In the genomic region with DNA sequence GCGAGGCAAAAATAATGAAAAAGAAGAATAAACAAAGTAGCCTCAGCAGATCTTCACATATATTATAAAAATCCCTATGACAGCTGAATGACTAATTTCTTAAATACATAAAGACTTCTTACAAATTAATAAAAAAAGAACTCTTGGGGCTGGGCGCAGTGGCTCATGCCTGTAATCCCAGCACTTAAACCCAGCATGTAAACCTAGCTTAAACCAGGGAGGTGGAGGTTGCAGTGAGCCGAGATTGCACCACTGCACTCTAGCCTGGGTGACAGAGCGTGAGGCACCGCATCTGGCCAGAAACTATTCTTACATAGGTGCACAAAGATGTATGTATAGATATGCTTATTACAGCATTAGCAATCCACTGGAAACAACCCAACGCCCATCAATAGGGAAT, we compare ENCODE assay signal across 25 cellular contexts. TPM values are rescaled to one million over a fixed set of nuclear protein-coding genes. Genes with fewer than 3 reads are reported as not detected.
A peak's percentile ranks its signal among the peaks of the same experiment; 100 is the strongest.
DNase-seq lines count a peak whose midpoint lies in the region; ATAC-seq, FAIRE-seq and TF ChIP-seq lines count a peak whose summit lies in the region.
"Had no signal": no experiment of that assay in that cellular context is flagged by ENCODE, and none has a peak within 500 bp of the region (broad histone marks: within the 10 kb centered on the region; RNA-seq: fewer than 3 reads in every experiment).

No MANE protein-coding gene starts in this region.

- DNase-seq in A549 (ENCODE audit: low read depth in 1 of 2, low spot score in 1 of 2), result no peak
- peak; percentile 68 for DNase-seq in PC-3
- DNase-seq in chondrocyte (ENCODE audit: low spot score), result peak; percentile 9
- peak; percentile 3 for DNase-seq in kidney
- no peak for DNase-seq in OCI-M2 (lab: John Stamatoyannopoulos, UW; ENCODE audit: unreplicated experiment)
- DNase-seq in nucleus accumbens (lab: John Stamatoyannopoulos, UW), result no peak
- DNase-seq: ACHN; AML-193; BE2C; Caco-2; CD4-positive, CD25-positive, alpha-beta regulatory T cell; CD8-positive, alpha-beta T cell; DMS153; DND-41; H9 had no signal

- FAIRE-seq in A549 (lab: Jason Lieb, UNC) (no peak), kidney (lab: Jason Lieb, UNC) (no peak)
- FAIRE-seq: A204.1, G401.6, GM12892, GM19239 had no signal

- H2AFZ ChIP-seq in PC-3 (ENCODE audit: low read length), result no peak overlapping the region
- H2AFZ ChIP-seq: GM23338 had no signal

- ATAC-seq in A549, result no peak
- ATAC-seq in PC-3, result peak; percentile 92
- no peak for ATAC-seq in GM21737 (IDR thresholded peaks at IDR 0.05; ENCODE audit: unreplicated experiment)
- ATAC-seq: CD8-positive, alpha-beta T cell; GM23338; HCT116 had no signal

- intact Hi-C loops in PC-3 (cut with micrococcal nuclease), result no loop called here
- intact Hi-C loops in kidney (cut with DNase I), result loop anchor here (10.0 kb wide), 2 partner anchors 146 to 326 kb away; no protein-coding TSS in a partner anchor

- no peaks in the 10 kb centered on the region for H3F3A ChIP-seq in PC-3 (ENCODE audit: low read length, unreplicated experiment)

- H3K36me3 ChIP-seq in PC-3 (ENCODE audit: low read depth, low read length) (no peaks in the 10 kb centered on the region), kidney (ENCODE audit: control insufficient read depth in 1 of 2, insufficient read depth in 2 of 2, low read length in 2 of 2) (no peaks in the 10 kb centered on the region)
- H3K36me3 ChIP-seq: BE2C had no signal

- H3K9ac ChIP-seq in PC-3 (ENCODE audit: low read length), result 0 out of 2 replicates have a peak overlapping the region, but pooled peaks have one; percentile 31
- no peak overlapping the region for H3K9ac ChIP-seq in kidney (ENCODE audit: low read length in 2 of 2)

- no peak overlapping the region for H3K4me3 ChIP-seq in A549
- H3K4me3 ChIP-seq in PC-3 (ENCODE audit: low read length), result peak overlapping the region; percentile 32; the same call in 1 of the 2 replicates
- no peak overlapping the region for H3K4me3 ChIP-seq in kidney (ENCODE audit: low read length in 2 of 2)
- H3K4me3 ChIP-seq: GM23338 had no signal

- peaks cover 23% of the 10 kb centered on the region for H3K27me3 Mint-ChIP-seq in chondrocyte (ENCODE audit: low read depth)

- H3K9me2 ChIP-seq in PC-3 (replicated peaks; ENCODE audit: low read length), result no peaks in the 10 kb centered on the region

- TF ChIP-seq RAD21 in A549 (conservative IDR thresholded peaks at IDR 0.05 in 1 of 2, IDR thresholded peaks at IDR 0.05 in 1 of 2), result no peak

- no peaks in the 10 kb centered on the region for H3K27me3 ChIP-seq in PC-3 (ENCODE audit: low read length)
- H3K27me3 ChIP-seq: BE2C had no signal

- TF ChIP-seq EP300 in A549 (IDR thresholded peaks at IDR 0.05), result no peak

- CTCF ChIA-PET in A549 (lab: Yijun Ruan, JAX) (interaction anchor here (0.9 to 5.3 kb wide), 6 partner anchors 8 to 325 kb away, joined by 3 to 62 read pairs (median 4); no protein-coding TSS in a partner anchor), PC-3 (lab: Charles Lee) (no interaction called here)

- H3K79me2 ChIP-seq in PC-3 (ENCODE audit: low read length), result no peaks in the 10 kb centered on the region

- no peaks in the 10 kb centered on the region for H3K9me3 ChIP-seq in A549
- H3K9me3 ChIP-seq in PC-3 (ENCODE audit: low read length), result no peaks in the 10 kb centered on the region
- H3K9me3 ChIP-seq in kidney (ENCODE audit: control insufficient read depth in 1 of 2, low read length in 2 of 2), result no peaks in the 10 kb centered on the region
- H3K9me3 ChIP-seq: BE2C, Caco-2 had no signal

- no peak overlapping the region for H3K27ac ChIP-seq in A549
- peak overlapping the region; percentile 70 for H3K27ac ChIP-seq in PC-3 (ENCODE audit: low read length)
- no peak overlapping the region for H3K27ac ChIP-seq in kidney (ENCODE audit: low read depth in 2 of 2, low read length in 2 of 2)
- H3K27ac ChIP-seq: 22Rv1, C4-2B had no signal

- H3K4me2 ChIP-seq in A549, result peak overlapping the region; percentile 27; the same call in 2 of the 3 replicates
- H3K4me2 ChIP-seq in PC-3 (ENCODE audit: low read length), result peak overlapping the region; percentile 81
- H3K4me2 ChIP-seq: GM23338 had no signal

- H3K4me1 ChIP-seq in A549 (peaks cover 10% of the 10 kb centered on the region; the same call in 2 of the 3 replicates), PC-3 (ENCODE audit: insufficient read depth, low read length) (peaks cover 19% of the 10 kb centered on the region), kidney (ENCODE audit: control insufficient read depth in 1 of 2, insufficient read depth in 1 of 2, low read depth in 1 of 2, low read length in 2 of 2) (no peaks in the 10 kb centered on the region)
- H3K4me1 ChIP-seq: BE2C, Caco-2 had no signal

- 32% methylated on average over 6 of the region's 6 CpGs for WGBS in A549 (ENCODE audit: missing lambda C conversion rate)

- H4K20me1 ChIP-seq in PC-3 (ENCODE audit: low read length), result no peaks in the 10 kb centered on the region

- no peak overlapping the region for H3K4me3 Mint-ChIP-seq in chondrocyte (ENCODE audit: unreplicated experiment)
- H3K4me3 Mint-ChIP-seq: CD4-positive, CD25-positive, alpha-beta regulatory T cell; CD8-positive, alpha-beta T cell; GM23338; H9 had no signal

- H3K9me3 Mint-ChIP-seq in chondrocyte (ENCODE audit: low read depth), result no peaks in the 10 kb centered on the region
- H3K9me3 Mint-ChIP-seq: CD4-positive, CD25-positive, alpha-beta regulatory T cell; CD8-positive, alpha-beta T cell; GM23338; H9 had no signal

- BruUV-seq in PC-3 (replicated peaks; lab: Mats Ljungman, UMichigan), result no TSS peak

- TF ChIP-seq CTCF in A549 (IDR thresholded peaks at IDR 0.05) (no peak), PC-3 (conservative IDR thresholded peaks at IDR 0.05; ENCODE audit: low read depth, low read length) (no peak), chondrocyte (IDR thresholded peaks at IDR 0.05) (no peak), kidney (IDR thresholded peaks at IDR 0.05; ENCODE audit: borderline replicate concordance, extremely low read depth, insufficient read depth) (no peak)

- POLR2A ChIA-PET in A549 (lab: Yijun Ruan, JAX) (no interaction called here), PC-3 (lab: Charles Lee; ENCODE audit: unreplicated experiment) (interaction anchor here (0.6 to 0.7 kb wide), 2 partner anchors 250 to 356 kb away, joined by 13 read pairs; no protein-coding TSS in a partner anchor)

- H3K27ac Mint-ChIP-seq in chondrocyte (ENCODE audit: unreplicated experiment), result no peak overlapping the region
- H3K27ac Mint-ChIP-seq: CD4-positive, CD25-positive, alpha-beta regulatory T cell; CD8-positive, alpha-beta T cell; GM23338; H9 had no signal

- TF ChIP-seq POLR2A in A549 (IDR thresholded peaks at IDR 0.05; ENCODE audit: low read length), result no peak

- H3K4me1 Mint-ChIP-seq in chondrocyte (ENCODE audit: low read depth), result peaks cover 2% of the 10 kb centered on the region

- H3K36me3 Mint-ChIP-seq in chondrocyte (ENCODE audit: low read depth), result no peaks in the 10 kb centered on the region
- H3K36me3 Mint-ChIP-seq: CD8-positive, alpha-beta T cell had no signal

RNA-seq across cellular contexts. Expression of a gene that starts 27.7 kb away (rescaled TPM):
- polyA plus RNA-seq in A549 (2011; rRNA removed) (4.1 and 4.2 TPM in 2 replicates), A549 (2017; fragmentation: RNase III; extraction: RNeasy Plus Mini Kit Qiagen cat#74134 plus additional on column Dnase treatment) (2.4 to 3.1 TPM (median 2.6 TPM) in 3 replicates), kidney (ENCODE audit: insufficient read depth, low read depth, low replicate concordance) (3.7 TPM)
- 2.1 and 2.9 TPM in 2 replicates for polyA plus RNA-seq in A549 (2012; cell fraction: cytosol; rRNA removed)
- 1.6 and 2.0 TPM in 2 replicates for polyA plus RNA-seq in A549 (2012; cell fraction: nucleus; rRNA removed)
- polyA minus RNA-seq in A549 (2011; rRNA and poly(A)+ RNA removed), result 1.9 TPM in 2 replicates
- total RNA-seq in PC-3 (2014; rRNA removed) (0.15 TPM in 1 of 2 replicates, not detected in the other), chondrocyte (2.0 to 3.0 TPM (median 2.9 TPM) in 3 replicates), kidney (3.4 TPM)

RNA-seq across cellular contexts. Expression of a gene that starts 27.8 kb away (rescaled TPM):
- polyA plus RNA-seq in A549 (2011; rRNA removed) (49.0 and 50.2 TPM in 2 replicates), A549 (2017; fragmentation: RNase III; extraction: RNeasy Plus Mini Kit Qiagen cat#74134 plus additional on column Dnase treatment) (27.9 to 32.2 TPM (median 31.8 TPM) in 3 replicates), kidney (ENCODE audit: insufficient read depth, low read depth, low replicate concordance) (21.0 TPM)
- 22.9 and 25.0 TPM in 2 replicates for polyA plus RNA-seq in A549 (2012; cell fraction: cytosol; rRNA removed)
- polyA plus RNA-seq in A549 (2012; cell fraction: nucleus; rRNA removed), result 6.4 and 11.0 TPM in 2 replicates
- 11.4 and 14.4 TPM in 2 replicates for polyA minus RNA-seq in A549 (2011; rRNA and poly(A)+ RNA removed)
- total RNA-seq in PC-3 (2014; rRNA removed) (18.8 and 19.1 TPM in 2 replicates), chondrocyte (12.9 to 24.2 TPM (median 14.5 TPM) in 3 replicates), kidney (15.9 TPM)

RNA-seq across cellular contexts. Expression of a gene that starts 33.9 kb away (rescaled TPM):
- 0.26 and 0.30 TPM in 2 replicates for polyA plus RNA-seq in A549 (2011; rRNA removed)
- polyA plus RNA-seq in A549 (2012; cell fraction: cytosol; rRNA removed), result 0.09 and 0.26 TPM in 2 replicates
- polyA plus RNA-seq in A549 (2012; cell fraction: nucleus; rRNA removed), result 0.14 and 0.26 TPM in 2 replicates
- 0.03 to 0.26 TPM (median 0.15 TPM) in 3 replicates for polyA plus RNA-seq in A549 (2017; fragmentation: RNase III; extraction: RNeasy Plus Mini Kit Qiagen cat#74134 plus additional on column Dnase treatment)
- polyA minus RNA-seq in A549 (2011; rRNA and poly(A)+ RNA removed), result 0.21 and 1.8 TPM in 2 replicates
- not detected in 2 replicates for total RNA-seq in PC-3 (2014; rRNA removed)
- 1.1 to 1.5 TPM in 2 of 3 replicates, not detected in the other for total RNA-seq in chondrocyte
- not detected for total RNA-seq in kidney
- polyA plus RNA-seq in kidney (ENCODE audit: insufficient read depth, low read depth, low replicate concordance), result not detected
- total RNA-seq: CD4-positive, CD25-positive, alpha-beta regulatory T cell; CD8-positive, alpha-beta T cell; H4 had no signal
- polyA plus RNA-seq: CD4-positive, CD25-positive, alpha-beta regulatory T cell had no signal

RNA-seq across cellular contexts. Expression of a gene that starts 38.4 kb away (rescaled TPM):
- polyA plus RNA-seq in A549 (2011; rRNA removed) (517 and 572 TPM in 2 replicates), A549 (2017; fragmentation: RNase III; extraction: RNeasy Plus Mini Kit Qiagen cat#74134 plus additional on column Dnase treatment) (621 to 751 TPM (median 643 TPM) in 3 replicates), kidney (ENCODE audit: insufficient read depth, low read depth, low replicate concordance) (394 TPM)
- 876 and 1,178 TPM in 2 replicates for polyA plus RNA-seq in A549 (2012; cell fraction: cytosol; rRNA removed)
- 419 and 424 TPM in 2 replicates for polyA plus RNA-seq in A549 (2012; cell fraction: nucleus; rRNA removed)
- polyA minus RNA-seq in A549 (2011; rRNA and poly(A)+ RNA removed), result 43.1 and 59.7 TPM in 2 replicates
- total RNA-seq in PC-3 (2014; rRNA removed) (154 and 248 TPM in 2 replicates), chondrocyte (71.5 to 76.2 TPM (median 76.1 TPM) in 3 replicates), kidney (56.7 TPM)

RNA-seq across cellular contexts. Expression of a gene that starts 38.7 kb away (rescaled TPM):
- polyA plus RNA-seq in A549 (2011; rRNA removed), result 15.2 and 21.5 TPM in 2 replicates
- polyA plus RNA-seq in A549 (2012; cell fraction: cytosol; rRNA removed), result 4.4 and 5.1 TPM in 2 replicates
- polyA plus RNA-seq in A549 (2012; cell fraction: nucleus; rRNA removed), result 5.5 and 11.7 TPM in 2 replicates
- 13.6 to 16.1 TPM (median 14.1 TPM) in 3 replicates for polyA plus RNA-seq in A549 (2017; fragmentation: RNase III; extraction: RNeasy Plus Mini Kit Qiagen cat#74134 plus additional on column Dnase treatment)
- 20.8 and 21.1 TPM in 2 replicates for polyA minus RNA-seq in A549 (2011; rRNA and poly(A)+ RNA removed)
- total RNA-seq in PC-3 (2014; rRNA removed), result 6.9 and 7.3 TPM in 2 replicates
- 14.5 to 19.1 TPM (median 15.8 TPM) in 3 replicates for total RNA-seq in chondrocyte
- 21.8 TPM for total RNA-seq in kidney
- 4.2 TPM for polyA plus RNA-seq in kidney (ENCODE audit: insufficient read depth, low read depth, low replicate concordance)

Comparison
In these comparisons a context has a peak if more than half of its experiments do, and no peak if none do; other contexts are left out.
1. DNase-seq: peak in PC-3 (single experiment), chondrocyte (single experiment) and kidney (single experiment); none in A549 (0 of 2), OCI-M2 (single experiment) and nucleus accumbens (0 of 56).